Comparison of ENCODE assay signal across 27 cellular contexts in genomic region chr4:3863841-3864734, GRCh38.
"Had no signal": no experiment of that assay in that cellular context is flagged by ENCODE, and none has a peak within 500 bp of the region (broad histone marks: within the 10 kb centered on the region; RNA-seq: fewer than 3 reads in every experiment).

No MANE protein-coding gene starts in this region.

- H3K36me3 ChIP-seq: esophagus squamous epithelium, gastroesophageal sphincter, heart left ventricle, ovary, prostate gland, tibial artery had no signal

- H3K27me3 ChIP-seq: ovary had no signal

- H3K9me3 Mint-ChIP-seq: activated B cell treated with CpG ODN at 0.5 μM for 24 hours; activated naive CD4-positive, alpha-beta T cell treated with anti-CD3 and anti-CD28 coated beads, Interleukin-2, amount 10 ng/mL, durations not matched to agents 7 days and 5 days; activated T-cell treated with anti-CD3 and anti-CD28 coated beads, Interleukin-2, amount 50 U/mL, for 4 hours; activated T-helper 2 cell treated with anti-CD3 and anti-CD28 coated beads, Interferon-gamma antibody, Interleukin-2, Interleukin-4, amounts not matched to agents 10 μg/mL and 5 μg/mL and 100 μg/mL, durations not matched to agents 14 hours and 24 hours and 36 hours; effector memory CD8-positive, alpha-beta T cell; natural killer cell; T-cell; T-helper 2 cell treated with Interferon-gamma antibody and Interleukin-4, amounts not matched to agents 5 μg/mL and 100 μg/mL, for 36 hours had no signal

- DNase-seq: activated B cell treated with CpG ODN at 0.5 μM for 24 hours; activated CD4-positive, alpha-beta T cell treated with anti-CD3 and anti-CD28 coated beads for 36 hours; activated CD4-positive, alpha-beta T cell treated with anti-CD3 and anti-CD28 coated beads, Interleukin-2, amount 50 U/mL, for 4 hours; activated CD8-positive, alpha-beta memory T cell treated with anti-CD3 and anti-CD28 coated beads for 24 hours; activated CD8-positive, alpha-beta memory T cell treated with anti-CD3 and anti-CD28 coated beads, Interleukin-2, amount 50 U/mL, for 4 hours; activated naive CD4-positive, alpha-beta T cell treated with anti-CD3 and anti-CD28 coated beads, Interleukin-2, amount 10 ng/mL, durations not matched to agents 7 days and 5 days; activated T-cell treated with anti-CD3 and anti-CD28 coated beads, Interleukin-2, amount 50 U/mL, for 4 hours; anterior cingulate cortex; central memory CD4-positive, alpha-beta T cell; effector memory CD8-positive, alpha-beta T cell; esophagus squamous epithelium; heart left ventricle; islet precursor cell; midbrain; natural killer cell; stimulated activated CD4-positive, alpha-beta T cell treated with anti-CD3 and anti-CD28 coated beads, Interleukin-12 subunit alpha, Interleukin-12 subunit beta, amount 100 ng/mL, for 4 hours; stimulated activated CD4-positive, alpha-beta T cell treated with anti-CD3 and anti-CD28 coated beads, Interleukin-4, amount 100 ng/mL, for 4 hours; stimulated activated naive CD8-positive, alpha-beta T cell treated with anti-CD3 and anti-CD28 coated beads, Interleukin-15, Interleukin-2, amounts not matched to agents 100 U/mL and 50 U/mL, for 24 hours; T-cell had no signal

- H3K4me3 Mint-ChIP-seq: activated B cell treated with CpG ODN at 0.5 μM for 24 hours; activated CD4-positive, alpha-beta T cell treated with anti-CD3 and anti-CD28 coated beads for 36 hours; activated naive CD4-positive, alpha-beta T cell treated with anti-CD3 and anti-CD28 coated beads, Interleukin-2, amount 10 ng/mL, durations not matched to agents 7 days and 5 days; activated T-cell treated with anti-CD3 and anti-CD28 coated beads, Interleukin-2, amount 50 U/mL, for 4 hours; brain; effector memory CD8-positive, alpha-beta T cell; natural killer cell; T-cell; T-helper 2 cell treated with Interferon-gamma antibody and Interleukin-4, amounts not matched to agents 5 μg/mL and 100 μg/mL, for 36 hours had no signal

- H3K27ac ChIP-seq: dorsolateral prefrontal cortex, ovary, prostate gland, tibial artery had no signal

- ATAC-seq: activated CD4-positive, alpha-beta T cell treated with anti-CD3 and anti-CD28 coated beads for 36 hours; activated T-cell treated with anti-CD3 and anti-CD28 coated beads, Interleukin-2, amount 50 U/mL, for 4 hours; effector memory CD8-positive, alpha-beta T cell; gastroesophageal sphincter; heart left ventricle; natural killer cell; stimulated activated naive CD8-positive, alpha-beta T cell treated with anti-CD3 and anti-CD28 coated beads, Interleukin-15, Interleukin-2, amounts not matched to agents 100 U/mL and 50 U/mL, for 24 hours; T-cell had no signal

- H3K27ac Mint-ChIP-seq: activated B cell treated with CpG ODN at 0.5 μM for 24 hours; activated CD4-positive, alpha-beta T cell treated with anti-CD3 and anti-CD28 coated beads for 36 hours; activated naive CD4-positive, alpha-beta T cell treated with anti-CD3 and anti-CD28 coated beads, Interleukin-2, amount 10 ng/mL, durations not matched to agents 7 days and 5 days; activated T-helper 2 cell treated with anti-CD3 and anti-CD28 coated beads, Interferon-gamma antibody, Interleukin-2, Interleukin-4, amounts not matched to agents 10 μg/mL and 5 μg/mL and 100 μg/mL, durations not matched to agents 14 hours and 24 hours and 36 hours; brain; effector memory CD8-positive, alpha-beta T cell; natural killer cell; T-cell; T-helper 2 cell treated with Interferon-gamma antibody and Interleukin-4, amounts not matched to agents 5 μg/mL and 100 μg/mL, for 36 hours had no signal

- H3K4me1 Mint-ChIP-seq: activated B cell treated with CpG ODN at 0.5 μM for 24 hours; activated CD4-positive, alpha-beta T cell treated with anti-CD3 and anti-CD28 coated beads for 36 hours; activated naive CD4-positive, alpha-beta T cell treated with anti-CD3 and anti-CD28 coated beads, Interleukin-2, amount 10 ng/mL, durations not matched to agents 7 days and 5 days; natural killer cell; T-cell had no signal

- H3K9me3 ChIP-seq: esophagus squamous epithelium, gastroesophageal sphincter, heart left ventricle, ovary, prostate gland, tibial artery had no signal

- H3K36me3 Mint-ChIP-seq: activated naive CD4-positive, alpha-beta T cell treated with anti-CD3 and anti-CD28 coated beads, Interleukin-2, amount 10 ng/mL, durations not matched to agents 7 days and 5 days; brain; natural killer cell; T-cell had no signal

- H3K4me1 ChIP-seq: gastroesophageal sphincter, prostate gland had no signal

- H3K4me3 ChIP-seq: dorsolateral prefrontal cortex, esophagus squamous epithelium, gastroesophageal sphincter, heart left ventricle, ovary, prostate gland, tibial artery had no signal
